18 cellular contexts compared by ENCODE assay signal in genomic region chr3:160828880-160829279, GRCh38.
DNase-seq lines count a peak whose midpoint lies in the region; ATAC-seq and TF ChIP-seq lines count a peak whose summit lies in the region.
"Had no signal": no experiment of that assay in that cellular context is flagged by ENCODE, and none has a peak within 500 bp of the region (broad histone marks: within the 10 kb centered on the region; RNA-seq: fewer than 3 reads in every experiment).

No MANE protein-coding gene starts in this region.

- H3K36me3 Mint-ChIP-seq in immature natural killer cell, result no peaks in the 10 kb centered on the region
- H3K36me3 Mint-ChIP-seq: CD8-positive, alpha-beta T cell had no signal

- ATAC-seq in gastrocnemius medialis, result peak; percentile 64 to 67
- ATAC-seq: CD8-positive, alpha-beta T cell; GM12878; HepG2 had no signal

- DNase-seq in NCI-H82 (lab: John Stamatoyannopoulos, UW) (peak; percentile 48), NCI-H82 treated with DMSO at 0.1 percent for 48 hours (lab: John Stamatoyannopoulos, UW; ENCODE audit: unreplicated experiment) (no peak), WERI-Rb-1 (peak; percentile 8), immature natural killer cell (no peak), gastrocnemius medialis (no peak), SKM-1 (lab: John Stamatoyannopoulos, UW; ENCODE audit: unreplicated experiment) (no peak), NCI-H2107 (lab: John Stamatoyannopoulos, UW) (no peak), SW480 (ENCODE audit: low spot score) (no peak)
- DNase-seq: CD8-positive, alpha-beta T cell; DMS 273 treated with DMSO at 0.1 percent for 48 hours; DMS53; DND-41; EL had no signal

- no peaks in the 10 kb centered on the region for H3K9me3 Mint-ChIP-seq in immature natural killer cell
- H3K9me3 Mint-ChIP-seq: CD8-positive, alpha-beta T cell had no signal

- in situ Hi-C loops in gastrocnemius medialis (cut with MboI; ENCODE audit: low sequenced_read_pairs in 4 of 4), result no loop called here

- peaks cover 54 to 76% of the 10 kb centered on the region in 2 donors for H3K4me1 Mint-ChIP-seq in immature natural killer cell
- H3K4me1 Mint-ChIP-seq: B cell had no signal

- peaks cover 43 to 59% of the 10 kb centered on the region in 2 donors for H3K4me1 ChIP-seq in gastrocnemius medialis

- H3K36me3 ChIP-seq in WERI-Rb-1 (no peaks in the 10 kb centered on the region), gastrocnemius medialis (no peaks in the 10 kb centered on the region)
- H3K36me3 ChIP-seq: BLaER1 treated with 17β-estradiol and CSF1 and Interleukin-3, amounts not matched to agents 10 nM and 100 nM; HAP-1 had no signal

- no peak for TF ChIP-seq POLR2A in gastrocnemius medialis (IDR thresholded peaks at IDR 0.05)

- H3K9me3 ChIP-seq in WERI-Rb-1 (ENCODE audit: severe bottlenecking) (peaks cover 3% of the 10 kb centered on the region), gastrocnemius medialis (no peaks in the 10 kb centered on the region)
- H3K9me3 ChIP-seq: HAP-1 had no signal

- H3K4me3 Mint-ChIP-seq in immature natural killer cell, result peak overlapping the region in 3 of 5 donors; percentile 2 to 50 (median 46)
- H3K4me3 Mint-ChIP-seq: B cell; CD8-positive, alpha-beta T cell had no signal

- intact Hi-C loops in gastrocnemius medialis (cut with DNase I; ENCODE audit: low total_unique reads), result no loop called here

- TF ChIP-seq CTCF in WERI-Rb-1 (IDR thresholded peaks at IDR 0.05; ENCODE audit: low read depth, low read length), result no peak
- no peak for TF ChIP-seq CTCF in gastrocnemius medialis (IDR thresholded peaks at IDR 0.05 in 4 of 5, conservative IDR thresholded peaks at IDR 0.05 in 1 of 5)

- peak overlapping the region; percentile 78 for H3K27ac ChIP-seq in WERI-Rb-1
- peak overlapping the region in 1 of 4 donors; percentile 30 for H3K27ac ChIP-seq in gastrocnemius medialis
- H3K27ac ChIP-seq: BLaER1 treated with 17β-estradiol and CSF1 and Interleukin-3, amounts not matched to agents 10 nM and 100 nM had no signal

- H3K4me3 ChIP-seq in WERI-Rb-1 (ENCODE audit: low read depth, low read length), result peak overlapping the region; percentile 27
- H3K4me3 ChIP-seq in gastrocnemius medialis, result no peak overlapping the region
- H3K4me3 ChIP-seq: BLaER1 treated with 17β-estradiol and CSF1 and Interleukin-3, amounts not matched to agents 10 nM and 100 nM; GM12878; HAP-1 had no signal

- H3K27me3 ChIP-seq in WERI-Rb-1 (ENCODE audit: insufficient read depth, low read depth, severe bottlenecking) (no peaks in the 10 kb centered on the region), gastrocnemius medialis (no peaks in the 10 kb centered on the region)
- H3K27me3 ChIP-seq: BLaER1 treated with 17β-estradiol and CSF1 and Interleukin-3, amounts not matched to agents 10 nM and 100 nM had no signal

- H3K27ac Mint-ChIP-seq in immature natural killer cell, result peak overlapping the region; percentile 47 to 84 (median 68)
- H3K27ac Mint-ChIP-seq: B cell; CD8-positive, alpha-beta T cell had no signal

- H3K27me3 Mint-ChIP-seq in immature natural killer cell (ENCODE audit: low read depth in 3 of 3), result no peaks in the 10 kb centered on the region
- H3K27me3 Mint-ChIP-seq: B cell had no signal

Comparison
In these comparisons a context has a peak if more than half of its experiments do, and no peak if none do; other contexts are left out.
1. DNase-seq: peak in NCI-H82 (single experiment) and WERI-Rb-1 (single experiment); none in NCI-H82 treated with DMSO at 0.1 percent for 48 hours (single experiment), immature natural killer cell (0 of 3), gastrocnemius medialis (0 of 2), SKM-1 (single experiment), NCI-H2107 (single experiment) and SW480 (single experiment).